In genomic region chr17:75271955-75272847, GRCh38 we compare ENCODE assay signal across 6 cellular contexts. TPM values are rescaled to one million over a fixed set of nuclear protein-coding genes. Genes with fewer than 3 reads are reported as not detected.
A peak's percentile ranks its signal among the peaks of the same experiment; 100 is the strongest.
DNase-seq lines count a peak whose midpoint lies in the region; ATAC-seq and TF ChIP-seq lines count a peak whose summit lies in the region.

No MANE protein-coding gene starts in this region.

- no peak for TF ChIP-seq CTCF in cardiac fibroblast (IDR thresholded peaks at IDR 0.05; ENCODE audit: low read depth, low read length)

- intact Hi-C loops in Right ventricle myocardium inferior (cut with DNase I) = loop anchor here (2.0 kb wide), 1 partner anchor 17 kb away; the partner anchor contains the start of gene SLC25A19
- intact Hi-C loops in cardiac septum (cut with DNase I) = loop anchor here (5.0 kb wide), 2 partner anchors 140 to 245 kb away; partner anchors contain the start of genes CASKIN2 and TSEN54

- peak; percentile 41 for ATAC-seq in Right ventricle myocardium inferior

- peak overlapping the region; percentile 59 to 72 for H3K4me3 ChIP-seq in cardiac fibroblast (replicated peaks in 1 of 2; ENCODE audit: low read depth in 2 of 2, low read length in 2 of 2)

- DNase-seq in Right ventricle myocardium inferior (ENCODE audit: missing footprints) (peak; percentile 79), cardiac septum (ENCODE audit: low spot score) (no peak), cardiac fibroblast (ENCODE audit: low read depth in 2 of 2) (peak in 1 of 2 donors; percentile 43), occipital lobe (lab: John Stamatoyannopoulos, UW) (peak; percentile 43), COR-L47 (lab: John Stamatoyannopoulos, UW) (no peak), NOMO-1 (lab: John Stamatoyannopoulos, UW; ENCODE audit: unreplicated experiment in 2 of 2) (no peak)

RNA-seq across cellular contexts. Expression of gene MIF4GD, which starts 1.2 kb away (rescaled TPM):
- 15.1 TPM for total RNA-seq in Right ventricle myocardium inferior
- 18.1 TPM for total RNA-seq in cardiac septum
- 5.0 TPM for total RNA-seq in occipital lobe

RNA-seq across cellular contexts. Expression of gene MRPS7, which starts 10.5 kb away (rescaled TPM):
- 123 TPM for total RNA-seq in Right ventricle myocardium inferior
- total RNA-seq in cardiac septum = 102 TPM
- total RNA-seq in occipital lobe = 29.5 TPM

RNA-seq across cellular contexts. Expression of gene GGA3, which starts 10.8 kb away (rescaled TPM):
- total RNA-seq in Right ventricle myocardium inferior (25.1 TPM), cardiac septum (24.2 TPM), occipital lobe (17.6 TPM)

RNA-seq across cellular contexts. Expression of gene SLC25A19, which starts 17.0 kb away (rescaled TPM):
- total RNA-seq in Right ventricle myocardium inferior (19.5 TPM), cardiac septum (8.5 TPM), occipital lobe (4.4 TPM)

Comparison
In these comparisons a context has a peak if more than half of its experiments do, and no peak if none do; other contexts are left out.
1. DNase-seq: peak in Right ventricle myocardium inferior (single experiment) and occipital lobe (single experiment); none in cardiac septum (single experiment), COR-L47 (single experiment) and NOMO-1 (0 of 2).